In genomic region chr12:575948-576612, GRCh38 we compare ENCODE assay signal across 1 cellular context.
TF ChIP-seq lines count a peak whose summit lies in the region.

No MANE protein-coding gene starts in this region.

TF ChIP-seq in K562, 482 proteins besides CTCF, POLR2A, EP300 and RAD21 (continued from another document and continues in another):
- TF ChIP-seq CREB5 (CRISPR knock-in tag; IDR thresholded peaks at IDR 0.05) (no peak), GTF2A2 (tag; IDR thresholded peaks at IDR 0.05) (no peak), TEAD1 (CRISPR knock-in tag; IDR thresholded peaks at IDR 0.05) (0 out of 4 replicates have a peak, but pooled peaks of 1 of the 2 experiments have one; percentile 39), ZNF586 (CRISPR knock-in tag; conservative IDR thresholded peaks at IDR 0.05) (no peak), SREBF2 (CRISPR knock-in tag; IDR thresholded peaks at IDR 0.05) (no peak), ETS2 (tag; IDR thresholded peaks at IDR 0.05; ENCODE audit: borderline replicate concordance, poor library complexity, severe bottlenecking) (no peak), POLR2B (IDR thresholded peaks at IDR 0.05; ENCODE audit: low read depth, partially characterized antibody) (no peak), TSC22D4 (tag; IDR thresholded peaks at IDR 0.05) (no peak), CLOCK (CRISPR knock-in tag; IDR thresholded peaks at IDR 0.05; ENCODE audit: borderline replicate concordance) (no peak), THRAP3 (IDR thresholded peaks at IDR 0.05; ENCODE audit: borderline replicate concordance) (no peak), ZNF3 (CRISPR knock-in tag; IDR thresholded peaks at IDR 0.05) (no peak), CHD1 (IDR thresholded peaks at IDR 0.05; ENCODE audit: low read length) (no peak), CBX8 (IDR thresholded peaks at IDR 0.05; ENCODE audit: borderline replicate concordance, extremely low read depth, low read depth, low read length, poor library complexity, severe bottlenecking) (no peak), RBM15 (IDR thresholded peaks at IDR 0.05; ENCODE audit: insufficient read depth, low read length) (no peak), BMI1 (IDR thresholded peaks at IDR 0.05; ENCODE audit: low read length) (no peak), ETV1 (tag; conservative IDR thresholded peaks at IDR 0.05; ENCODE audit: low read depth) (peak; percentile 80), PCBP2 (IDR thresholded peaks at IDR 0.05; ENCODE audit: low read depth, low read length, poor library complexity, severe bottlenecking) (no peak), MCM5 (IDR thresholded peaks at IDR 0.05; ENCODE audit: low read depth) (no peak), E2F1 (CRISPR knock-in tag; IDR thresholded peaks at IDR 0.05) (peak; percentile 77; the same call in 1 of the 2 replicates), ELF4 (CRISPR knock-in tag; IDR thresholded peaks at IDR 0.05) (no peak), TRIM25 (IDR thresholded peaks at IDR 0.05; ENCODE audit: borderline replicate concordance) (no peak), HMG20B (CRISPR knock-in tag; IDR thresholded peaks at IDR 0.05) (no peak), POLR2G (IDR thresholded peaks at IDR 0.05; ENCODE audit: low read depth, low read length) (peak; percentile 78), CCNT2 (IDR thresholded peaks at IDR 0.05; ENCODE audit: borderline replicate concordance, extremely low read depth, insufficient read length, low read depth, low read length) (peak; percentile 46), ARHGAP35 (IDR thresholded peaks at IDR 0.05; ENCODE audit: partially characterized antibody) (no peak), SAFB2 (IDR thresholded peaks at IDR 0.05; ENCODE audit: borderline replicate concordance, low read depth, low read length, severe bottlenecking) (no peak), SPI1 (IDR thresholded peaks at IDR 0.05; ENCODE audit: borderline replicate concordance, low read depth, low read length) (no peak), HDAC6 (IDR thresholded peaks at IDR 0.05; ENCODE audit: low read depth, low read length) (no peak), ZBTB2 (IDR thresholded peaks at IDR 0.05) (no peak), RBM22 (IDR thresholded peaks at IDR 0.05; ENCODE audit: low read depth, low read length, poor library complexity, severe bottlenecking) (no peak), POLR2H (tag; IDR thresholded peaks at IDR 0.05; ENCODE audit: low read depth) (no peak), KDM5B (IDR thresholded peaks at IDR 0.05; ENCODE audit: insufficient replicate concordance, low read depth, low read length) (no peak), MNT (conservative IDR thresholded peaks at IDR 0.05) (peak; percentile 86 to 88), RFX7 (CRISPR knock-in tag; IDR thresholded peaks at IDR 0.05) (no peak), E2F8 (IDR thresholded peaks at IDR 0.05; ENCODE audit: low read depth, partially characterized antibody) (no peak), ZNF24 (IDR thresholded peaks at IDR 0.05) (no peak), STAG1 (CRISPR knock-in tag; IDR thresholded peaks at IDR 0.05; ENCODE audit: borderline replicate concordance) (peak; percentile 68; the same call in 1 of the 2 replicates), MXI1 (IDR thresholded peaks at IDR 0.05; ENCODE audit: low read depth, low read length) (no peak), LARP7 (IDR thresholded peaks at IDR 0.05) (no peak), ZNF583 (CRISPR knock-in tag; IDR thresholded peaks at IDR 0.05) (0 out of 2 replicates have a peak, but pooled peaks have one; percentile 23), PATZ1 (CRISPR knock-in tag; IDR thresholded peaks at IDR 0.05; ENCODE audit: borderline replicate concordance) (no peak), MTA1 (IDR thresholded peaks at IDR 0.05; ENCODE audit: borderline replicate concordance) (no peak), HNRNPK (IDR thresholded peaks at IDR 0.05; ENCODE audit: low read depth, low read length, poor library complexity, severe bottlenecking) (no peak), ELF1 (tag; IDR thresholded peaks at IDR 0.05) (peak; percentile 78), KLF10 (CRISPR knock-in tag; IDR thresholded peaks at IDR 0.05) (no peak), RB1 (IDR thresholded peaks at IDR 0.05; ENCODE audit: low read depth) (peak; percentile 83), THAP12 (CRISPR knock-in tag; IDR thresholded peaks at IDR 0.05) (no peak), MITF (IDR thresholded peaks at IDR 0.05) (no peak)
